13 cellular contexts compared by ENCODE assay signal in the genomic region with DNA sequence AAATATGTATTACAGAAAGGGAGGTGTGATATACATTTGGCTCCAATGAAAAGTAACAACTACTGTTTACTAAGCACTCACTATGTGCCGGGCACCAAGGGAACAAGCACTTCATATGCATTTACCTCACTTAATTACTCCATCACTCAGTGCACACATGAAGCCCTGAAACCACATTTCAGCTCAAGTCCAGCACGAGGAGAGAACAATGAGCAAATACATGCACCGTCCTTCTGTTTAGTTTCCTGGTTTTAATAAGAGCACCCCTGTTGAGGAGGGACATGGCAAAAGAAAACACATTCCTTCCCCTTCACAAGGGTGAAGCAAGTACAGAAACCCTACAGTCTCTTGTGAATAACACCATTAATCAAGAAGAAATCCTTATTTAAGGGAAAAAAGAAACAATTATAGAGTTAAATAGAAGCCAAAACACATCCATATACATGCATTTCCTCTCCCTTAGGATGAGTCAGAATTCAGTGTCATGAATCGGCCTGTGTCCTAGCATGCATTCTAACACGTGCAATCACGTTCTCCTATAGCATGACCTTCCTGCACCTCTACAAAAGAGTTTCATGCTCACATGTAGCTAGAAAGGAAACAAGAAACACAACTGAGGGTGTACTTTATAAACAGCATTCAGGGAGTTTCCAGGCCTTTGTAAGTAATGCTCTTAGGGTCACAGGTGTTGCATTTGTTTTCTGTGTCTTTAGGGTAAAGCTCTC.
A peak's percentile ranks its signal among the peaks of the same experiment; 100 is the strongest.
DNase-seq lines count a peak whose midpoint lies in the region; ATAC-seq and TF ChIP-seq lines count a peak whose summit lies in the region.
"Had no signal": no experiment of that assay in that cellular context is flagged by ENCODE, and none has a peak within 500 bp of the region (broad histone marks: within the 10 kb centered on the region; RNA-seq: fewer than 3 reads in every experiment).

No MANE protein-coding gene starts in this region.

- H3K27me3 Mint-ChIP-seq in activated T-cell treated with anti-CD3 and anti-CD28 coated beads, Interleukin-2, amount 50 U/mL, for 4 hours (ENCODE audit: low read depth), result no peaks in the 10 kb centered on the region
- H3K27me3 Mint-ChIP-seq: activated CD4-positive, alpha-beta T cell treated with anti-CD3 and anti-CD28 coated beads, Interleukin-2, amount 10 ng/mL, durations not matched to agents 7 days and 5 days; stimulated activated memory B cell treated with anti-CD40 and anti-IgM and Interleukin-4, amounts not matched to agents 10 μg/mL and 1 μg/mL and 100 μg/mL, for 72 hours had no signal

- peak; percentile 61 for DNase-seq in GM12864 (ENCODE audit: low read depth)
- peak; percentile 23 for DNase-seq in RPMI8226
- DNase-seq in kidney tubule cell (ENCODE audit: low spot score), result peak; percentile 44
- no peak for DNase-seq in activated T-cell treated with anti-CD3 and anti-CD28 coated beads, Interleukin-2, amount 50 U/mL, for 4 hours
- DNase-seq in ecto neural progenitor cell (ENCODE audit: low spot score), result no peak
- no peak for DNase-seq in HK-2 (ENCODE audit: unreplicated experiment)
- no peak for DNase-seq in NCI-H524 treated with DMSO at 0.1 percent for 48 hours (lab: John Stamatoyannopoulos, UW)
- DNase-seq: activated CD4-positive, alpha-beta T cell treated with anti-CD3 and anti-CD28 coated beads, Interleukin-2, amount 10 ng/mL, durations not matched to agents 7 days and 5 days; body of pancreas; Caco-2; posterior cingulate gyrus had no signal

- no peaks in the 10 kb centered on the region for H3K4me1 Mint-ChIP-seq in activated T-cell treated with anti-CD3 and anti-CD28 coated beads, Interleukin-2, amount 50 U/mL, for 4 hours (ENCODE audit: low read depth)
- H3K4me1 Mint-ChIP-seq: activated CD4-positive, alpha-beta T cell treated with anti-CD3 and anti-CD28 coated beads, Interleukin-2, amount 10 ng/mL, durations not matched to agents 7 days and 5 days; stimulated activated memory B cell treated with anti-CD40 and anti-IgM and Interleukin-4, amounts not matched to agents 10 μg/mL and 1 μg/mL and 100 μg/mL, for 72 hours had no signal

- H3K4me3 ChIP-seq in GM12864 (ENCODE audit: low read depth, low read length), result no peak overlapping the region
- H3K4me3 ChIP-seq: body of pancreas had no signal

- no peak overlapping the region for H3K4me3 Mint-ChIP-seq in activated T-cell treated with anti-CD3 and anti-CD28 coated beads, Interleukin-2, amount 50 U/mL, for 4 hours
- H3K4me3 Mint-ChIP-seq: activated CD4-positive, alpha-beta T cell treated with anti-CD3 and anti-CD28 coated beads, Interleukin-2, amount 10 ng/mL, durations not matched to agents 7 days and 5 days; stimulated activated memory B cell treated with anti-CD40 and anti-IgM and Interleukin-4, amounts not matched to agents 10 μg/mL and 1 μg/mL and 100 μg/mL, for 72 hours had no signal

- ATAC-seq in HG02588 (IDR thresholded peaks at IDR 0.05; ENCODE audit: unreplicated experiment), result peak; percentile 80
- no peak for ATAC-seq in activated T-cell treated with anti-CD3 and anti-CD28 coated beads, Interleukin-2, amount 50 U/mL, for 4 hours
- ATAC-seq: body of pancreas; stimulated activated memory B cell treated with anti-CD40 and anti-IgM and Interleukin-4, amounts not matched to agents 10 μg/mL and 1 μg/mL and 100 μg/mL, for 72 hours had no signal

- no peaks in the 10 kb centered on the region for H3K9me3 Mint-ChIP-seq in activated T-cell treated with anti-CD3 and anti-CD28 coated beads, Interleukin-2, amount 50 U/mL, for 4 hours
- H3K9me3 Mint-ChIP-seq: stimulated activated memory B cell treated with anti-CD40 and anti-IgM and Interleukin-4, amounts not matched to agents 10 μg/mL and 1 μg/mL and 100 μg/mL, for 72 hours had no signal

- no peak for TF ChIP-seq CTCF in GM12864 (IDR thresholded peaks at IDR 0.05; ENCODE audit: low read depth, low read length, missing control alignments)

- no peaks in the 10 kb centered on the region for H3K36me3 Mint-ChIP-seq in activated T-cell treated with anti-CD3 and anti-CD28 coated beads, Interleukin-2, amount 50 U/mL, for 4 hours (ENCODE audit: insufficient read depth)
- H3K36me3 Mint-ChIP-seq: stimulated activated memory B cell treated with anti-CD40 and anti-IgM and Interleukin-4, amounts not matched to agents 10 μg/mL and 1 μg/mL and 100 μg/mL, for 72 hours had no signal

Comparison
In these comparisons a context has a peak if more than half of its experiments do, and no peak if none do; other contexts are left out.
1. DNase-seq: peak in GM12864 (single experiment), RPMI8226 (single experiment) and kidney tubule cell (single experiment); none in activated T-cell treated with anti-CD3 and anti-CD28 coated beads, Interleukin-2, amount 50 U/mL, for 4 hours (single experiment), ecto neural progenitor cell (single experiment), HK-2 (single experiment) and NCI-H524 treated with DMSO at 0.1 percent for 48 hours (single experiment).